In genomic region chr16:1152123-1152638, GRCh38 we compare ENCODE assay signal across 1 cellular context.
TF ChIP-seq lines count a peak whose summit lies in the region.

No MANE protein-coding gene starts in this region.

TF ChIP-seq in K562, 482 proteins besides CTCF, POLR2A, EP300 and RAD21 (continued from another document):
- peak; percentile 85 for TF ChIP-seq PRDM10 (IDR thresholded peaks at IDR 0.05; ENCODE audit: partially characterized antibody)
- TF ChIP-seq SAFB (IDR thresholded peaks at IDR 0.05; ENCODE audit: borderline replicate concordance, low read depth, low read length): peak; percentile 87
- no peak for TF ChIP-seq FOXO4 (CRISPR knock-in tag; IDR thresholded peaks at IDR 0.05)
- peak; percentile 70 for TF ChIP-seq EGR1 (conservative IDR thresholded peaks at IDR 0.05)
